1 cellular context compared by ENCODE assay signal in the genomic region with DNA sequence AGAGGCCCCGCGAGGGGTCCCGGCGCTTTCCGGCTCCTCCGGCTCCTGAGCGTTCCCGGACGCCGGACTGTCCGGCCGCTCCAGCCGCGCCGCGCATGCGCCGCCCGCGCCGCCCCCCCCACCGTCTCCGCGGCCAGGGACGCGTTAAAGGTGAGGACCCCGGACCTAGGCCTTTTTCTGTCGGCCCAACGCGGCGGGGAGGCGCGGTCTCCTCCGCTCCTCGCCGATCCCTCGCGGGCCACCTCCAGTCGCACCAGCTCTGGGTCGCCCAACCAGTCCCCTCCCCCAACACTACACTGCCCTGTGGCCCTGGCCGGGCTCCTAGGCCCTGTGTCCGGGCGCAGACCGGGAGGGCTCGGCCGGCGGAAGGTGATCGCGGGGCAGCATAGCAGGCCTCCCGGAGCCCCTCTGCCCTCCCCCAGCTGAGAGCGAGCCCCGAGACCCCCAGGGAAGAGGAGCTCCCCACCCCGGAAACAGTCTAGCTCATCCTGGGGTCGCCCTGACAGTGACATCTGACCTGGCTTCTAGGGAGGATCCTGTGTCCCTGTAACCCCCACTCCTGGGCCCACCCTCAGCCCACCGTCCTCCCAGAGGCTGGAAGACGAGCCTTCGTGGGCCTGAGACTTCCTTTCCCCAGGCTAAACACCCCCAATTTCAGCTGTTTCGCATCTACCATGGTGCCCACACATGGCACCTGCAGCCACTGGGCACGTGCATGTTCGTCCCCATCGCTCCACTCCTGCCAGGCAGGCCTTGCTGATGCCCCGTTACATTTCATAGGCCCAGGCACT.
TF ChIP-seq lines count a peak whose summit lies in the region.

No MANE protein-coding gene starts in this region.

TF ChIP-seq in K562, 482 proteins besides CTCF, POLR2A, EP300 and RAD21 (continued from another document):
- TF ChIP-seq MEF2A (IDR thresholded peaks at IDR 0.05; ENCODE audit: control insufficient read depth, low read depth, low read length) (no peak), MTF1 (CRISPR knock-in tag; IDR thresholded peaks at IDR 0.05; ENCODE audit: borderline replicate concordance) (no peak), FOS (IDR thresholded peaks at IDR 0.05; ENCODE audit: extremely low read depth, insufficient read length) (no peak), TBL1XR1 (IDR thresholded peaks at IDR 0.05; ENCODE audit: low read length in 2 of 2) (no peak), E2F3 (CRISPR knock-in tag; IDR thresholded peaks at IDR 0.05) (no peak), ZNF12 (CRISPR knock-in tag; IDR thresholded peaks at IDR 0.05) (no peak), MAZ (CRISPR knock-in tag; conservative IDR thresholded peaks at IDR 0.05 in 1 of 2, IDR thresholded peaks at IDR 0.05 in 1 of 2) (no peak), ZNF263 (CRISPR knock-in tag; IDR thresholded peaks at IDR 0.05; ENCODE audit: borderline replicate concordance) (no peak; the same call in 1 of the 2 replicates), PHF20 (IDR thresholded peaks at IDR 0.05; ENCODE audit: partially characterized antibody) (peak; percentile 89), GATAD2B (IDR thresholded peaks at IDR 0.05; ENCODE audit: borderline replicate concordance) (no peak; the same call in 1 of the 2 replicates), ZNF449 (CRISPR knock-in tag; IDR thresholded peaks at IDR 0.05) (no peak), XRCC3 (IDR thresholded peaks at IDR 0.05) (no peak), LEF1 (IDR thresholded peaks at IDR 0.05) (no peak)
- TF ChIP-seq, protein P1, sequence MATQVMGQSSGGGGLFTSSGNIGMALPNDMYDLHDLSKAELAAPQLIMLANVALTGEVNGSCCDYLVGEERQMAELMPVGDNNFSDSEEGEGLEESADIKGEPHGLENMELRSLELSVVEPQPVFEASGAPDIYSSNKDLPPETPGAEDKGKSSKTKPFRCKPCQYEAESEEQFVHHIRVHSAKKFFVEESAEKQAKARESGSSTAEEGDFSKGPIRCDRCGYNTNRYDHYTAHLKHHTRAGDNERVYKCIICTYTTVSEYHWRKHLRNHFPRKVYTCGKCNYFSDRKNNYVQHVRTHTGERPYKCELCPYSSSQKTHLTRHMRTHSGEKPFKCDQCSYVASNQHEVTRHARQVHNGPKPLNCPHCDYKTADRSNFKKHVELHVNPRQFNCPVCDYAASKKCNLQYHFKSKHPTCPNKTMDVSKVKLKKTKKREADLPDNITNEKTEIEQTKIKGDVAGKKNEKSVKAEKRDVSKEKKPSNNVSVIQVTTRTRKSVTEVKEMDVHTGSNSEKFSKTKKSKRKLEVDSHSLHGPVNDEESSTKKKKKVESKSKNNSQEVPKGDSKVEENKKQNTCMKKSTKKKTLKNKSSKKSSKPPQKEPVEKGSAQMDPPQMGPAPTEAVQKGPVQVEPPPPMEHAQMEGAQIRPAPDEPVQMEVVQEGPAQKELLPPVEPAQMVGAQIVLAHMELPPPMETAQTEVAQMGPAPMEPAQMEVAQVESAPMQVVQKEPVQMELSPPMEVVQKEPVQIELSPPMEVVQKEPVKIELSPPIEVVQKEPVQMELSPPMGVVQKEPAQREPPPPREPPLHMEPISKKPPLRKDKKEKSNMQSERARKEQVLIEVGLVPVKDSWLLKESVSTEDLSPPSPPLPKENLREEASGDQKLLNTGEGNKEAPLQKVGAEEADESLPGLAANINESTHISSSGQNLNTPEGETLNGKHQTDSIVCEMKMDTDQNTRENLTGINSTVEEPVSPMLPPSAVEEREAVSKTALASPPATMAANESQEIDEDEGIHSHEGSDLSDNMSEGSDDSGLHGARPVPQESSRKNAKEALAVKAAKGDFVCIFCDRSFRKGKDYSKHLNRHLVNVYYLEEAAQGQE (CRISPR knock-in tag; IDR thresholded peaks at IDR 0.05; ENCODE audit: low read depth) = 0 out of 2 replicates have a peak, but pooled peaks have one; percentile 37
